7 cellular contexts compared by ENCODE assay signal in genomic region chr21:6109774-6110173, GRCh38.
DNase-seq lines count a peak whose midpoint lies in the region; ATAC-seq, FAIRE-seq and TF ChIP-seq lines count a peak whose summit lies in the region.
"Not testable (repeated sequence)": the region's sequence is repeated elsewhere in the genome, so short reads cannot be mapped to it uniquely, and the experiment has no call there.

No MANE protein-coding gene starts in this region.

- intact Hi-C loops in kidney (cut with DNase I); ovary (cut with DNase I): not testable (repeated sequence)

- not testable (repeated sequence) for H3K9me3 ChIP-seq in adipocyte (ENCODE audit: control insufficient read depth, low read length); gastroesophageal sphincter; kidney (ENCODE audit: control insufficient read depth in 1 of 2, low read length in 2 of 2); ovary

- not testable (repeated sequence) for H3K4me1 ChIP-seq in adipocyte (ENCODE audit: control insufficient read depth, insufficient read depth, low read length); gastroesophageal sphincter; kidney (ENCODE audit: control insufficient read depth in 1 of 2, insufficient read depth in 1 of 2, low read depth in 1 of 2, low read length in 2 of 2); ovary (ENCODE audit: insufficient read depth)

- FAIRE-seq in kidney (lab: Jason Lieb, UNC) = not testable (repeated sequence)

- H3K9ac ChIP-seq in adipocyte (ENCODE audit: low read length); kidney (ENCODE audit: low read length in 2 of 2): not testable (repeated sequence)

- H3K27ac ChIP-seq in coronary artery = peak overlapping the region in 1 of 2 donors; percentile 45
- H3K27ac ChIP-seq in gastroesophageal sphincter = peak overlapping the region in 3 of 4 donors; percentile 37 to 57 (median 53)
- not testable (repeated sequence) for H3K27ac ChIP-seq in kidney (ENCODE audit: low read depth in 2 of 2, low read length in 2 of 2)
- peak overlapping the region in 1 of 2 donors; percentile 49 for H3K27ac ChIP-seq in ovary

- H3K27me3 ChIP-seq in adipocyte (replicated peaks; ENCODE audit: control insufficient read depth, insufficient read depth, low read length); gastroesophageal sphincter; ovary: not testable (repeated sequence)

- DNase-seq in HK-2 (ENCODE audit: unreplicated experiment) = peak; percentile 4
- peak; percentile 22 for DNase-seq in adipocyte (ENCODE audit: low read depth)
- not testable (repeated sequence) for DNase-seq in coronary artery (ENCODE audit: low spot score)
- peak; percentile 72 for DNase-seq in kidney
- peak; percentile 46 to 84 (median 75) for DNase-seq in ovary
- DNase-seq in smooth muscle cell of the brain vasculature (ENCODE audit: low read depth, low spot score) = peak; percentile 1

- not testable (repeated sequence) for TF ChIP-seq POLR2A in gastroesophageal sphincter (IDR thresholded peaks at IDR 0.05); ovary (IDR thresholded peaks at IDR 0.05)

- TF ChIP-seq EP300 in gastroesophageal sphincter (IDR thresholded peaks at IDR 0.05); ovary (IDR thresholded peaks at IDR 0.05): not testable (repeated sequence)

- not testable (repeated sequence) for H3K36me3 ChIP-seq in adipocyte (ENCODE audit: control insufficient read depth, insufficient read depth, low read length, severe bottlenecking); gastroesophageal sphincter; kidney (ENCODE audit: control insufficient read depth in 1 of 2, insufficient read depth in 2 of 2, low read length in 2 of 2); ovary

- not testable (repeated sequence) for H3K4me3 ChIP-seq in adipocyte (ENCODE audit: low read length); gastroesophageal sphincter; kidney (ENCODE audit: low read length in 2 of 2); ovary
- H3K4me3 ChIP-seq in coronary artery = peak overlapping the region; percentile 34

- WGBS in gastroesophageal sphincter (ENCODE audit: low coverage in 1 of 2), 2 donors = no CpG with 5 or more reads among the region's 13 CpGs
- 5% methylated on average over 11 of the region's 13 CpGs; no CpG with 5 or more reads in 2 of the 3 donors for WGBS in ovary, 3 donors

- ATAC-seq in gastroesophageal sphincter = peak; percentile 57

- not testable (repeated sequence) for TF ChIP-seq CTCF in coronary artery (IDR thresholded peaks at IDR 0.05); gastroesophageal sphincter (IDR thresholded peaks at IDR 0.05); kidney (IDR thresholded peaks at IDR 0.05; ENCODE audit: borderline replicate concordance, extremely low read depth, insufficient read depth); ovary (IDR thresholded peaks at IDR 0.05)
